ENCODE assay signal across 23 cellular contexts in the genomic region with DNA sequence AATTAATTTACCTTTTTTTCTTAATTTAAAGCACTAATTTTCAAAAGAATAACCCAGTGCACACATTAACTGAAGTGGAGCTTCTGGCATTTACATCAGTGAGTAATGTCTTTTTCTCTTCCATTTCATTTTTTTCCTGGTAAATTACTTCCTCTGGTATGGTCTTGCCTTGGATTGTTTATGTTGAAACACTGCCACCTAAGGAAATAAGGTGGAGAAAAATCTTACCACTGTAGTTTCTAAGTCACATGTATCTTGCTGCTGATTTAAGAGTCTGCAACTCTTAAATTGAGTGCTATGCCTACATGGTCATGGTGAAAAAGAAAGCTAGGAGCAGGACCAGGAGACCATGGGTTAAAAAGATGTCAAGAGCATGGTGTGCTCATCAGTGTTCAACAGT. TPM values are rescaled to one million over a fixed set of nuclear protein-coding genes. Genes with fewer than 3 reads are reported as not detected.
A peak's percentile ranks its signal among the peaks of the same experiment; 100 is the strongest.
DNase-seq lines count a peak whose midpoint lies in the region; ATAC-seq, FAIRE-seq and TF ChIP-seq lines count a peak whose summit lies in the region.
"Had no signal": no experiment of that assay in that cellular context is flagged by ENCODE, and none has a peak within 500 bp of the region (broad histone marks: within the 10 kb centered on the region; RNA-seq: fewer than 3 reads in every experiment).

No MANE protein-coding gene starts in this region.

- H3K4me1 ChIP-seq in HEK293 (ENCODE audit: control insufficient read depth, insufficient read depth, low read length) (no peaks in the 10 kb centered on the region), astrocyte (ENCODE audit: insufficient read depth, low read length) (no peaks in the 10 kb centered on the region)
- H3K4me1 ChIP-seq: transverse colon had no signal

- H3K9me3 Mint-ChIP-seq in astrocyte (ENCODE audit: unreplicated experiment) (no peaks in the 10 kb centered on the region), WTC11 (no peaks in the 10 kb centered on the region)
- H3K9me3 Mint-ChIP-seq: activated T-helper 1 cell treated with anti-CD3 and anti-CD28 coated beads, Interleukin-12 subunit alpha, Interleukin-12 subunit beta, Interleukin-2, Interleukin-4 antibody, amounts not matched to agents 30 ng/mL and 10 ng/mL and 1 ng/mL, durations not matched to agents 14 hours and 24 hours and 36 hours; memory B cell; neural crest cell had no signal

- peak; percentile 11 for DNase-seq in ACHN
- peak; percentile 77 for DNase-seq in astrocyte (ENCODE audit: low read depth)
- DNase-seq in fibroblast of villous mesenchyme (ENCODE audit: low read depth): peak; percentile 47
- DNase-seq in WTC11 (ENCODE audit: low spot score): no peak
- DNase-seq in DMS 273 (lab: John Stamatoyannopoulos, UW; ENCODE audit: unreplicated experiment): no peak
- DNase-seq in stimulated activated CD4-positive, alpha-beta T cell treated with anti-CD3 and anti-CD28 coated beads, Interleukin-4, amount 100 ng/mL, for 1 hour: no peak
- no peak for DNase-seq in GM12891 (ENCODE audit: insufficient read length, low spot score)
- DNase-seq: activated CD4-positive, alpha-beta T cell treated with anti-CD3 and anti-CD28 coated beads, Interleukin-2, amount 50 U/mL, for 48 hours; amniotic stem cell; Calu3; dorsolateral prefrontal cortex; foreskin melanocyte; NCI-H1048; NCI-H2171 treated with DMSO at 0.1 percent for 48 hours; SIG-M5; stimulated activated CD4-positive, alpha-beta T cell treated with anti-CD3 and anti-CD28 coated beads, Interleukin-4, amount 100 ng/mL, for 4 hours; transverse colon had no signal

- TF ChIP-seq POLR2A in GM12891 (IDR thresholded peaks at IDR 0.05; ENCODE audit: low read depth, low read length): no peak

- H3K4me3 ChIP-seq in HEK293 (ENCODE audit: low read depth, low read length): no peak overlapping the region
- H3K4me3 ChIP-seq in astrocyte (ENCODE audit: insufficient read depth, low read depth, low read length): no peak overlapping the region
- no peak overlapping the region for H3K4me3 ChIP-seq in fibroblast of villous mesenchyme (ENCODE audit: low read depth, low read length)
- H3K4me3 ChIP-seq: dorsolateral prefrontal cortex, transverse colon had no signal

- peaks cover 4% of the 10 kb centered on the region for H4K20me1 ChIP-seq in astrocyte (ENCODE audit: insufficient read depth, low read length)

- H3K4me3 Mint-ChIP-seq in astrocyte (ENCODE audit: unreplicated experiment): no peak overlapping the region
- no peak overlapping the region for H3K4me3 Mint-ChIP-seq in WTC11
- H3K4me3 Mint-ChIP-seq: activated T-helper 1 cell treated with anti-CD3 and anti-CD28 coated beads, Interleukin-12 subunit alpha, Interleukin-12 subunit beta, Interleukin-2, Interleukin-4 antibody, amounts not matched to agents 30 ng/mL and 10 ng/mL and 1 ng/mL, durations not matched to agents 14 hours and 24 hours and 36 hours; memory B cell; neural crest cell had no signal

- no peak overlapping the region for H3K9ac ChIP-seq in astrocyte (ENCODE audit: low read length)

- in situ Hi-C loops in ACHN (cut with HindIII; ENCODE audit: low pct_ligation_motif_present, low pct_unique_long_range_greater_than_20kb, low sequenced_read_pairs): no loop called here

- H3K36me3 Mint-ChIP-seq in astrocyte (ENCODE audit: low read depth, unreplicated experiment) (peaks cover 15% of the 10 kb centered on the region), WTC11 (no peaks in the 10 kb centered on the region)

- H3K4me1 Mint-ChIP-seq in astrocyte (ENCODE audit: low read depth, unreplicated experiment) (peaks cover 5% of the 10 kb centered on the region), WTC11 (no peaks in the 10 kb centered on the region)
- H3K4me1 Mint-ChIP-seq: memory B cell, neural crest cell had no signal

- H3K79me2 ChIP-seq in astrocyte (ENCODE audit: insufficient read depth, low read length): peaks cover 3% of the 10 kb centered on the region

- H3K27ac ChIP-seq in HEK293 (ENCODE audit: extremely low read depth, low read depth, low read length) (no peak overlapping the region), astrocyte (ENCODE audit: low read depth, low read length) (no peak overlapping the region)
- H3K27ac ChIP-seq: dorsolateral prefrontal cortex, transverse colon had no signal

- POLR2A ChIA-PET in HEK293 (lab: Yijun Ruan, JAX) (no interaction called here), WTC11 (lab: Charles Lee) (no interaction called here)

- no peak for ATAC-seq in WTC11
- ATAC-seq: sciatic nerve had no signal

- FAIRE-seq in astrocyte (lab: Jason Lieb, UNC) (peak; percentile 39), GM12891 (lab: Jason Lieb, UNC) (no peak)
- FAIRE-seq: GM18507 had no signal

- H3K9me3 ChIP-seq in HEK293 (ENCODE audit: control insufficient read depth, insufficient read depth, low read depth, low read length) (no peaks in the 10 kb centered on the region), astrocyte (ENCODE audit: insufficient read depth, low read depth, low read length) (no peaks in the 10 kb centered on the region)
- H3K9me3 ChIP-seq: transverse colon had no signal

- H3K27me3 ChIP-seq in astrocyte (ENCODE audit: insufficient read depth, low read length): no peaks in the 10 kb centered on the region
- H3K27me3 ChIP-seq: dorsolateral prefrontal cortex, transverse colon had no signal

- H3K36me3 ChIP-seq in HEK293 (ENCODE audit: control insufficient read depth in 2 of 2, insufficient read depth in 1 of 2, low read length in 2 of 2) (no peaks in the 10 kb centered on the region; a peak in 1 of 3 replicates), astrocyte (ENCODE audit: insufficient read depth, low read length) (no peaks in the 10 kb centered on the region)

- CTCF ChIA-PET in HEK293 (lab: Yijun Ruan, JAX) (interaction anchor here (0.5 to 0.8 kb wide), 2 partner anchors 121 to 131 kb away, joined by 3 to 4 read pairs; no protein-coding TSS in a partner anchor), WTC11 (lab: Charles Lee) (interaction anchor here (0.6 kb wide), 1 partner anchor 81 kb away, joined by 3 read pairs; no protein-coding TSS in a partner anchor)

- TF ChIP-seq CTCF in HEK293 (tag by site-specific recombination; IDR thresholded peaks at IDR 0.05) (no peak), astrocyte (IDR thresholded peaks at IDR 0.05; ENCODE audit: insufficient read depth, low read depth, low read length) (no peak), fibroblast of villous mesenchyme (IDR thresholded peaks at IDR 0.05; ENCODE audit: insufficient read depth, low read depth, low read length) (no peak), WTC11 (IDR thresholded peaks at IDR 0.05) (no peak)

- H3K27me3 Mint-ChIP-seq in astrocyte (ENCODE audit: low read depth, unreplicated experiment): no peaks in the 10 kb centered on the region
- H3K27me3 Mint-ChIP-seq in WTC11 (ENCODE audit: low read depth): no peaks in the 10 kb centered on the region
- H3K27me3 Mint-ChIP-seq: memory B cell had no signal

- peak overlapping the region; percentile 2 for H3K4me2 ChIP-seq in astrocyte (ENCODE audit: low read length)

- H3K27ac Mint-ChIP-seq in astrocyte (ENCODE audit: unreplicated experiment): no peak overlapping the region
- no peak overlapping the region for H3K27ac Mint-ChIP-seq in WTC11
- H3K27ac Mint-ChIP-seq: activated T-helper 1 cell treated with anti-CD3 and anti-CD28 coated beads, Interleukin-12 subunit alpha, Interleukin-12 subunit beta, Interleukin-2, Interleukin-4 antibody, amounts not matched to agents 30 ng/mL and 10 ng/mL and 1 ng/mL, durations not matched to agents 14 hours and 24 hours and 36 hours; memory B cell had no signal

- H2AFZ ChIP-seq in astrocyte (ENCODE audit: low read depth, low read length): no peak overlapping the region

TF ChIP-seq in HEK293, 187 proteins besides CTCF, POLR2A, EP300 and RAD21 (continues in another document):
- no peak for TF ChIP-seq ZNF529 (tag by site-specific recombination; IDR thresholded peaks at IDR 0.05; ENCODE audit: insufficient replicate concordance)

TF ChIP-seq in WTC11, 78 proteins besides CTCF, POLR2A, EP300 and RAD21:
- no peak for TF ChIP-seq ZNF317 (CRISPR knock-in tag; IDR thresholded peaks at IDR 0.05; ENCODE audit: borderline replicate concordance, low read depth)
- no peak for TF ChIP-seq JAZF1 (CRISPR knock-in tag; IDR thresholded peaks at IDR 0.05)
TF ChIP-seq in WTC11: peak in this region for 0.

TF ChIP-seq in GM12891, 5 proteins besides CTCF, POLR2A, EP300 and RAD21:
- TF ChIP-seq POU2F2 (IDR thresholded peaks at IDR 0.05; ENCODE audit: low read depth, low read length) (no peak), PAX5 (IDR thresholded peaks at IDR 0.05; ENCODE audit: insufficient read depth, low read length, severe bottlenecking) (no peak), POLR2AphosphoS5 (IDR thresholded peaks at IDR 0.05; ENCODE audit: low read depth, low read length) (no peak), TAF1 (IDR thresholded peaks at IDR 0.05; ENCODE audit: low read depth, low read length) (no peak)

RNA-seq across cellular contexts. Expression of gene TTC27, which starts 51.0 kb away (rescaled TPM):
- total RNA-seq in astrocyte: 23.5 and 25.1 TPM in 2 replicates
- total RNA-seq in fibroblast of villous mesenchyme: 20.6 and 32.4 TPM in 2 replicates
- 21.0 to 25.1 TPM (median 22.1 TPM) in 3 replicates for total RNA-seq in WTC11 (2021)
- polyA plus RNA-seq in GM12891 (2012; ENCODE audit: low read depth, missing spikeins): 19.0 TPM

Comparison
In these comparisons a context has a peak if more than half of its experiments do, and no peak if none do; other contexts are left out.
1. DNase-seq: peak in ACHN (single experiment), astrocyte (single experiment) and fibroblast of villous mesenchyme (single experiment); none in WTC11 (single experiment), DMS 273 (single experiment), stimulated activated CD4-positive, alpha-beta T cell treated with anti-CD3 and anti-CD28 coated beads, Interleukin-4, amount 100 ng/mL, for 1 hour (single experiment) and GM12891 (single experiment).